9 cellular contexts compared by ENCODE assay signal in the genomic region with DNA sequence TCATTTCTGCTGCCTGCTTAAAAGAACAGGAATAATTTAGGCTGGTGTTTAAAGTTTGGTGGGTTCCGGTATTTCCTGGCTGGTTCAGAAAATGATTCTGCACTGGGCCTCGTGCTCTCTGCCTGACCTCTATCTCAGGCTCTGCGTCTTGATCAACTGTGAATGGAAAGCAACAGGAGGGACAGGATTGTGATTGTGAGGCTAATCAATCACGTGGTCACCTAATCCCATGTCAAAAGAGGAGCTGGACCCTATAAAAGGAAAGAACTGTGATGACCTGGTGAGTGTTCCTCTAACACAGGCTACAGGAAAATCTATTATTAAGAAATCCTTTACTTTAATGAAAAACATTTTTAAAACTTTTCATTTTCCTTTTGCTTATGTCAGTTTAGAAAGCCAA. TPM values are rescaled to one million over a fixed set of nuclear protein-coding genes. Genes with fewer than 3 reads are reported as not detected.
A peak's percentile ranks its signal among the peaks of the same experiment; 100 is the strongest.
DNase-seq lines count a peak whose midpoint lies in the region; ATAC-seq and TF ChIP-seq lines count a peak whose summit lies in the region.
"Had no signal": no experiment of that assay in that cellular context is flagged by ENCODE, and none has a peak within 500 bp of the region (broad histone marks: within the 10 kb centered on the region; RNA-seq: fewer than 3 reads in every experiment).

A gene with protein sequence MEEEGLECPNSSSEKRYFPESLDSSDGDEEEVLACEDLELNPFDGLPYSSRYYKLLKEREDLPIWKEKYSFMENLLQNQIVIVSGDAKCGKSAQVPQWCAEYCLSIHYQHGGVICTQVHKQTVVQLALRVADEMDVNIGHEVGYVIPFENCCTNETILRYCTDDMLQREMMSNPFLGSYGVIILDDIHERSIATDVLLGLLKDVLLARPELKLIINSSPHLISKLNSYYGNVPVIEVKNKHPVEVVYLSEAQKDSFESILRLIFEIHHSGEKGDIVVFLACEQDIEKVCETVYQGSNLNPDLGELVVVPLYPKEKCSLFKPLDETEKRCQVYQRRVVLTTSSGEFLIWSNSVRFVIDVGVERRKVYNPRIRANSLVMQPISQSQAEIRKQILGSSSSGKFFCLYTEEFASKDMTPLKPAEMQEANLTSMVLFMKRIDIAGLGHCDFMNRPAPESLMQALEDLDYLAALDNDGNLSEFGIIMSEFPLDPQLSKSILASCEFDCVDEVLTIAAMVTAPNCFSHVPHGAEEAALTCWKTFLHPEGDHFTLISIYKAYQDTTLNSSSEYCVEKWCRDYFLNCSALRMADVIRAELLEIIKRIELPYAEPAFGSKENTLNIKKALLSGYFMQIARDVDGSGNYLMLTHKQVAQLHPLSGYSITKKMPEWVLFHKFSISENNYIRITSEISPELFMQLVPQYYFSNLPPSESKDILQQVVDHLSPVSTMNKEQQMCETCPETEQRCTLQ (minus strand): TSS at position 101 of the 400 bp plus-strand sequence. CDS start 468 bp downstream, outside the sequence.

- H3K36me3 ChIP-seq in Caco-2 (ENCODE audit: control insufficient read depth, insufficient read depth, low read length), result no peaks in the 10 kb centered on the region; the same call in none of the 2 replicates
- H3K36me3 ChIP-seq in cardiac muscle cell, result peaks cover 4% of the 10 kb centered on the region
- peaks cover 13% of the 10 kb centered on the region for H3K36me3 ChIP-seq in neural progenitor cell

- no peak within 1 kb of the TSS for H3K4me3 ChIP-seq in Caco-2 (ENCODE audit: low read depth, low read length)
- peak within 1 kb of the TSS; percentile 6 for H3K4me3 ChIP-seq in cardiac muscle cell
- H3K4me3 ChIP-seq in neural progenitor cell, result peak within 1 kb of the TSS; percentile 41

- H3K9ac ChIP-seq in neural progenitor cell, result no peak within 1 kb of the TSS

- peaks cover 60% of the 10 kb centered on the region for H3K79me2 ChIP-seq in neural progenitor cell (ENCODE audit: low read depth)

- H3K4me3 Mint-ChIP-seq in Caco-2 (ENCODE audit: unreplicated experiment) (peak within 1 kb of the TSS; percentile 42), activated B cell treated with CpG ODN at 0.5 μM for 24 hours (no peak within 1 kb of the TSS), neural progenitor cell (peak within 1 kb of the TSS; percentile 81)

- peaks cover 16% of the 10 kb centered on the region for H3K4me1 ChIP-seq in Caco-2
- peaks cover 24% of the 10 kb centered on the region for H3K4me1 ChIP-seq in cardiac muscle cell (ENCODE audit: low read depth)
- H3K4me1 ChIP-seq in neural progenitor cell, result peaks cover 32% of the 10 kb centered on the region

- H3K27ac ChIP-seq in cardiac muscle cell (peak within 1 kb of the TSS; percentile 83), neural progenitor cell (peak within 1 kb of the TSS; percentile 89)

- TF ChIP-seq CTCF in Caco-2 (IDR thresholded peaks at IDR 0.05; ENCODE audit: insufficient read depth in 1 of 2, low read depth in 1 of 2, low read length in 1 of 2, severe bottlenecking in 1 of 2, unreplicated experiment in 1 of 2), result no peak
- no peak for TF ChIP-seq CTCF in activated B cell treated with CpG ODN at 0.5 μM for 24 hours (IDR thresholded peaks at IDR 0.05)
- TF ChIP-seq CTCF in cardiac muscle cell (IDR thresholded peaks at IDR 0.05; ENCODE audit: low read depth, low read length), result no peak
- TF ChIP-seq CTCF in neural progenitor cell (IDR thresholded peaks at IDR 0.05), result no peak

- H3K4me2 ChIP-seq in neural progenitor cell, result peak within 1 kb of the TSS; percentile 77

- H3K36me3 Mint-ChIP-seq in Caco-2 (ENCODE audit: insufficient read depth, unreplicated experiment) (peaks cover 6% of the 10 kb centered on the region), activated B cell treated with CpG ODN at 0.5 μM for 24 hours (ENCODE audit: low read depth) (peaks cover 26% of the 10 kb centered on the region), neural progenitor cell (peaks cover 33% of the 10 kb centered on the region)

- DNase-seq in Caco-2, result no peak
- DNase-seq in activated B cell treated with CpG ODN at 0.5 μM for 24 hours, result no peak
- peak in 1 of 2 donors; percentile 50 for DNase-seq in cardiac muscle cell (ENCODE audit: low read depth in 1 of 2, low spot score in 1 of 2)
- DNase-seq in neural progenitor cell (ENCODE audit: low spot score), result peak; percentile 92
- no peak for DNase-seq in stimulated activated naive CD8-positive, alpha-beta T cell treated with anti-CD3 and anti-CD28 coated beads, Interleukin-15, Interleukin-2, amounts not matched to agents 100 U/mL and 50 U/mL, for 24 hours
- DNase-seq: MV-4-11 had no signal

- peaks cover 36% of the 10 kb centered on the region for H3F3A ChIP-seq in neural progenitor cell (ENCODE audit: low read depth)

- intact Hi-C loops in Caco-2 (cut with micrococcal nuclease; ENCODE audit: unreplicated experiment) (no loop called here), activated B cell treated with CpG ODN at 0.5 μM for 24 hours (cut with micrococcal nuclease) (no loop called here)

- H3K27ac Mint-ChIP-seq in Caco-2 (ENCODE audit: unreplicated experiment) (peak within 1 kb of the TSS; percentile 73), activated B cell treated with CpG ODN at 0.5 μM for 24 hours (no peak within 1 kb of the TSS), neural progenitor cell (peak within 1 kb of the TSS; percentile 96)

- BruUV-seq in Caco-2 (replicated peaks; lab: Mats Ljungman, UMichigan), result no TSS peak

- H4K20me1 ChIP-seq in neural progenitor cell (ENCODE audit: low read depth), result no peaks in the 10 kb centered on the region

- H3K9me3 ChIP-seq in Caco-2 (no peaks in the 10 kb centered on the region), cardiac muscle cell (ENCODE audit: low read depth) (no peaks in the 10 kb centered on the region), neural progenitor cell (ENCODE audit: low read depth) (peaks cover 12% of the 10 kb centered on the region)

- POLR2A ChIA-PET in Caco-2 (lab: Charles Lee) (no interaction called here), activated B cell treated with CpG ODN at 0.5 μM for 24 hours (lab: Charles Lee) (no interaction called here)

- no peaks in the 10 kb centered on the region for H3K9me3 Mint-ChIP-seq in Caco-2 (ENCODE audit: unreplicated experiment)
- H3K9me3 Mint-ChIP-seq in activated B cell treated with CpG ODN at 0.5 μM for 24 hours, result no peaks in the 10 kb centered on the region
- peaks cover 14% of the 10 kb centered on the region for H3K9me3 Mint-ChIP-seq in neural progenitor cell

- H2AFZ ChIP-seq in neural progenitor cell (replicated peaks), result no peak within 1 kb of the TSS

- H3K27me3 Mint-ChIP-seq in Caco-2 (ENCODE audit: insufficient read depth, unreplicated experiment) (no peaks in the 10 kb centered on the region), activated B cell treated with CpG ODN at 0.5 μM for 24 hours (no peaks in the 10 kb centered on the region), neural progenitor cell (ENCODE audit: insufficient read depth, low read depth) (no peaks in the 10 kb centered on the region)

- peaks cover 19% of the 10 kb centered on the region for H3K4me1 Mint-ChIP-seq in Caco-2 (ENCODE audit: low read depth, unreplicated experiment)
- no peaks in the 10 kb centered on the region for H3K4me1 Mint-ChIP-seq in activated B cell treated with CpG ODN at 0.5 μM for 24 hours
- H3K4me1 Mint-ChIP-seq in neural progenitor cell, result peaks cover 34% of the 10 kb centered on the region

- ATAC-seq in activated B cell treated with CpG ODN at 0.5 μM for 24 hours (ENCODE audit: low read depth) (no peak), HG03354 (IDR thresholded peaks at IDR 0.05; ENCODE audit: poor library complexity, severe bottlenecking, unreplicated experiment) (no peak), GM18858 (IDR thresholded peaks at IDR 0.05; ENCODE audit: unreplicated experiment) (no peak), GM19351 (IDR thresholded peaks at IDR 0.05; ENCODE audit: unreplicated experiment) (no peak)
- no peak for ATAC-seq in stimulated activated naive CD8-positive, alpha-beta T cell treated with anti-CD3 and anti-CD28 coated beads, Interleukin-15, Interleukin-2, amounts not matched to agents 100 U/mL and 50 U/mL, for 24 hours

- H3K27me3 ChIP-seq in Caco-2 (replicated peaks; ENCODE audit: control insufficient read depth, insufficient read depth, low read length), result no peaks in the 10 kb centered on the region
- no peaks in the 10 kb centered on the region for H3K27me3 ChIP-seq in cardiac muscle cell
- no peaks in the 10 kb centered on the region for H3K27me3 ChIP-seq in neural progenitor cell

- CTCF ChIA-PET in Caco-2 (lab: Charles Lee), result interaction anchor here (1.0 kb wide), 1 partner anchor 53 kb away, joined by 3 read pairs; no protein-coding TSS in a partner anchor
- CTCF ChIA-PET in activated B cell treated with CpG ODN at 0.5 μM for 24 hours (lab: Charles Lee), result no interaction called here

RNA-seq across cellular contexts. Expression of the gene that starts here (rescaled TPM):
- total RNA-seq in Caco-2 (2022) (24.8 and 25.0 TPM in 2 replicates), activated B cell treated with CpG ODN at 0.5 μM for 24 hours (15.5 and 16.4 TPM in 2 replicates), cardiac muscle cell (62.5 and 66.7 TPM in 2 replicates), neural progenitor cell (ENCODE audit: low replicate concordance) (53.4 and 59.4 TPM in 2 replicates)
- polyA plus RNA-seq in cardiac muscle cell, result 48.8 and 61.0 TPM in 2 replicates
